21 cellular contexts compared by ENCODE assay signal in the genomic region with DNA sequence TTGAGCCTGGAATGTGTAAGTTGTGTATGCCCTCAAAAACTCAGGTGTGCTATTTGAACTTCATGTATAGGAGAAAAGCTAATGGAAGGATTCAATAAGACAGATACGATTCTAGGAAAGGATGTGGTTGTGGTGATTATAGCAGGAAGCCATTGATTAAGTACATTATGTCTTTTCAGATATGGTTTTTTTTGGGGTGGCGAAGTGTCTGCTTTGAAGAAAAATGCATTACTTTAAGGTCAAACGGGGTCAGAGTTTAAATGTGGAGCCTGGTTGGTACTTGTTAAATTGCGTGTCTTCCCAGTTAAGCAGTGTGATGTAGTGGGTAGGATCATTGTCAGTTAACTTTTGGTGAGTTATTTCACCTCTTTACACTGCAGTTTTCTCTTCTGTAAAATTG. TPM values are rescaled to one million over a fixed set of nuclear protein-coding genes. Genes with fewer than 3 reads are reported as not detected.
DNase-seq lines count a peak whose midpoint lies in the region; ATAC-seq lines count a peak whose summit lies in the region.
"Had no signal": no experiment of that assay in that cellular context is flagged by ENCODE, and none has a peak within 500 bp of the region (broad histone marks: within the 10 kb centered on the region; RNA-seq: fewer than 3 reads in every experiment).

No MANE protein-coding gene starts in this region.

- peaks cover 36% of the 10 kb centered on the region for H3K4me1 Mint-ChIP-seq in activated T-cell treated with anti-CD3 and anti-CD28 coated beads, Interleukin-2, amount 50 U/mL, for 4 hours (ENCODE audit: low read depth)
- H3K4me1 Mint-ChIP-seq in T-helper 2 cell treated with Interferon-gamma antibody and Interleukin-4, amounts not matched to agents 5 μg/mL and 100 μg/mL, for 36 hours (ENCODE audit: low read depth): peaks cover 34% of the 10 kb centered on the region
- peaks cover 46% of the 10 kb centered on the region for H3K4me1 Mint-ChIP-seq in activated naive CD8-positive, alpha-beta T cell treated with anti-CD3 and anti-CD28 coated beads, Interleukin-2, amount 50 U/mL, for 24 hours
- H3K4me1 Mint-ChIP-seq in stimulated activated effector memory CD8-positive, alpha-beta T cell treated with anti-CD3 and anti-CD28 coated beads, Interleukin-12 subunit alpha, Interleukin-12 subunit beta, amount 100 ng/mL, for 72 hours: peaks cover 26% of the 10 kb centered on the region

- H3K4me3 Mint-ChIP-seq in activated T-cell treated with anti-CD3 and anti-CD28 coated beads, Interleukin-2, amount 50 U/mL, for 4 hours: peak overlapping the region; percentile 19
- peak overlapping the region; percentile 80 for H3K4me3 Mint-ChIP-seq in T-helper 2 cell treated with Interferon-gamma antibody and Interleukin-4, amounts not matched to agents 5 μg/mL and 100 μg/mL, for 36 hours
- H3K4me3 Mint-ChIP-seq in activated naive CD8-positive, alpha-beta T cell treated with anti-CD3 and anti-CD28 coated beads, Interleukin-2, amount 50 U/mL, for 24 hours: peak overlapping the region; percentile 52
- peak overlapping the region; percentile 20 for H3K4me3 Mint-ChIP-seq in stimulated activated effector memory CD8-positive, alpha-beta T cell treated with anti-CD3 and anti-CD28 coated beads, Interleukin-12 subunit alpha, Interleukin-12 subunit beta, amount 100 ng/mL, for 72 hours

- DNase-seq in activated T-cell treated with anti-CD3 and anti-CD28 coated beads, Interleukin-2, amount 50 U/mL, for 4 hours: no peak
- no peak for DNase-seq in activated T-cell treated with anti-CD3 and anti-CD28 coated beads, Interleukin-2, amount 50 U/mL, for 1 hour
- DNase-seq in T-helper 2 cell treated with Interferon-gamma antibody and Interleukin-4, amounts not matched to agents 5 μg/mL and 100 μg/mL, for 36 hours (ENCODE audit: low spot score): no peak
- DNase-seq in activated naive CD8-positive, alpha-beta T cell treated with anti-CD3 and anti-CD28 coated beads, Interleukin-2, amount 50 U/mL, for 24 hours: no peak
- DNase-seq in stimulated activated effector memory CD8-positive, alpha-beta T cell treated with anti-CD3 and anti-CD28 coated beads, Interleukin-12 subunit alpha, Interleukin-12 subunit beta, amount 100 ng/mL, for 72 hours (ENCODE audit: low spot score in 2 of 2): no peak
- DNase-seq in NCI-H1436 (lab: John Stamatoyannopoulos, UW): no peak
- DNase-seq: activated gamma-delta T cell treated with Interleukin-2 at 50 U/mL for 16 hours; body of pancreas; C1 segment of cervical spinal cord; colonic mucosa; DMS153; GF-D8; heart right ventricle; left ventricle myocardium inferior; NCI-H187 treated with DMSO at 0.1 percent for 48 hours; NCI-H345; spleen; stimulated activated CD8-positive, alpha-beta memory T cell treated with anti-CD3 and anti-CD28 coated beads, Interleukin-4, amount 100 ng/mL, for 48 hours had no signal

- peak; percentile 42 to 43 for ATAC-seq in activated T-cell treated with anti-CD3 and anti-CD28 coated beads, Interleukin-2, amount 50 U/mL, for 4 hours
- peak; percentile 73 for ATAC-seq in activated naive CD8-positive, alpha-beta T cell treated with anti-CD3 and anti-CD28 coated beads, Interleukin-2, amount 50 U/mL, for 24 hours
- peak; percentile 74 for ATAC-seq in stimulated activated effector memory CD8-positive, alpha-beta T cell treated with anti-CD3 and anti-CD28 coated beads, Interleukin-12 subunit alpha, Interleukin-12 subunit beta, amount 100 ng/mL, for 72 hours
- no peak for ATAC-seq in GM19395 (IDR thresholded peaks at IDR 0.05; ENCODE audit: unreplicated experiment)
- ATAC-seq in HG03045 (IDR thresholded peaks at IDR 0.05; ENCODE audit: unreplicated experiment): no peak
- ATAC-seq: body of pancreas, heart right ventricle, HepG2 had no signal

- H3K36me3 Mint-ChIP-seq in activated T-cell treated with anti-CD3 and anti-CD28 coated beads, Interleukin-2, amount 50 U/mL, for 4 hours (ENCODE audit: insufficient read depth): no peaks in the 10 kb centered on the region
- peaks cover 3% of the 10 kb centered on the region for H3K36me3 Mint-ChIP-seq in T-helper 2 cell treated with Interferon-gamma antibody and Interleukin-4, amounts not matched to agents 5 μg/mL and 100 μg/mL, for 36 hours (ENCODE audit: low read depth)
- H3K36me3 Mint-ChIP-seq in activated naive CD8-positive, alpha-beta T cell treated with anti-CD3 and anti-CD28 coated beads, Interleukin-2, amount 50 U/mL, for 24 hours (ENCODE audit: low read depth): no peaks in the 10 kb centered on the region
- H3K36me3 Mint-ChIP-seq in stimulated activated effector memory CD8-positive, alpha-beta T cell treated with anti-CD3 and anti-CD28 coated beads, Interleukin-12 subunit alpha, Interleukin-12 subunit beta, amount 100 ng/mL, for 72 hours: peaks cover 12% of the 10 kb centered on the region

- H3K27me3 Mint-ChIP-seq in activated T-cell treated with anti-CD3 and anti-CD28 coated beads, Interleukin-2, amount 50 U/mL, for 4 hours (ENCODE audit: low read depth): no peaks in the 10 kb centered on the region
- H3K27me3 Mint-ChIP-seq in T-helper 2 cell treated with Interferon-gamma antibody and Interleukin-4, amounts not matched to agents 5 μg/mL and 100 μg/mL, for 36 hours (ENCODE audit: low read depth): no peaks in the 10 kb centered on the region
- no peaks in the 10 kb centered on the region for H3K27me3 Mint-ChIP-seq in activated naive CD8-positive, alpha-beta T cell treated with anti-CD3 and anti-CD28 coated beads, Interleukin-2, amount 50 U/mL, for 24 hours

- peak overlapping the region; percentile 85 for H3K27ac Mint-ChIP-seq in T-helper 2 cell treated with Interferon-gamma antibody and Interleukin-4, amounts not matched to agents 5 μg/mL and 100 μg/mL, for 36 hours
- H3K27ac Mint-ChIP-seq in activated naive CD8-positive, alpha-beta T cell treated with anti-CD3 and anti-CD28 coated beads, Interleukin-2, amount 50 U/mL, for 24 hours: peak overlapping the region; percentile 76
- peak overlapping the region; percentile 35 for H3K27ac Mint-ChIP-seq in stimulated activated effector memory CD8-positive, alpha-beta T cell treated with anti-CD3 and anti-CD28 coated beads, Interleukin-12 subunit alpha, Interleukin-12 subunit beta, amount 100 ng/mL, for 72 hours

- H3K9me3 Mint-ChIP-seq in activated T-cell treated with anti-CD3 and anti-CD28 coated beads, Interleukin-2, amount 50 U/mL, for 4 hours: no peaks in the 10 kb centered on the region
- no peaks in the 10 kb centered on the region for H3K9me3 Mint-ChIP-seq in T-helper 2 cell treated with Interferon-gamma antibody and Interleukin-4, amounts not matched to agents 5 μg/mL and 100 μg/mL, for 36 hours
- no peaks in the 10 kb centered on the region for H3K9me3 Mint-ChIP-seq in activated naive CD8-positive, alpha-beta T cell treated with anti-CD3 and anti-CD28 coated beads, Interleukin-2, amount 50 U/mL, for 24 hours
- H3K9me3 Mint-ChIP-seq in stimulated activated effector memory CD8-positive, alpha-beta T cell treated with anti-CD3 and anti-CD28 coated beads, Interleukin-12 subunit alpha, Interleukin-12 subunit beta, amount 100 ng/mL, for 72 hours: no peaks in the 10 kb centered on the region

RNA-seq across cellular contexts. Expression of a gene that starts 13.0 kb away (rescaled TPM):
- 100 to 1,000 TPM in 2 of 3 donors, 10 to 100 TPM in 1; 97.2 to 127 (median 121) TPM for total RNA-seq in activated T-cell treated with anti-CD3 and anti-CD28 coated beads, Interleukin-2, amount 50 U/mL, for 4 hours

Comparison
In these comparisons a context has a peak if more than half of its experiments do, and no peak if none do; other contexts are left out.
1. ATAC-seq: peak in activated T-cell treated with anti-CD3 and anti-CD28 coated beads, Interleukin-2, amount 50 U/mL, for 4 hours (2 of 2), activated naive CD8-positive, alpha-beta T cell treated with anti-CD3 and anti-CD28 coated beads, Interleukin-2, amount 50 U/mL, for 24 hours (single experiment) and stimulated activated effector memory CD8-positive, alpha-beta T cell treated with anti-CD3 and anti-CD28 coated beads, Interleukin-12 subunit alpha, Interleukin-12 subunit beta, amount 100 ng/mL, for 72 hours (single experiment); none in GM19395 (single experiment) and HG03045 (single experiment).
2. H3K4me3 Mint-ChIP-seq: peak in every context shown above with its lines; median percentile 80 in T-helper 2 cell treated with Interferon-gamma antibody and Interleukin-4, amounts not matched to agents 5 μg/mL and 100 μg/mL, for 36 hours; 52 in activated naive CD8-positive, alpha-beta T cell treated with anti-CD3 and anti-CD28 coated beads, Interleukin-2, amount 50 U/mL, for 24 hours; 20 in stimulated activated effector memory CD8-positive, alpha-beta T cell treated with anti-CD3 and anti-CD28 coated beads, Interleukin-12 subunit alpha, Interleukin-12 subunit beta, amount 100 ng/mL, for 72 hours; 19 in activated T-cell treated with anti-CD3 and anti-CD28 coated beads, Interleukin-2, amount 50 U/mL, for 4 hours.
3. H3K27ac Mint-ChIP-seq: peak in every context shown above with its lines; median percentile 85 in T-helper 2 cell treated with Interferon-gamma antibody and Interleukin-4, amounts not matched to agents 5 μg/mL and 100 μg/mL, for 36 hours; 76 in activated naive CD8-positive, alpha-beta T cell treated with anti-CD3 and anti-CD28 coated beads, Interleukin-2, amount 50 U/mL, for 24 hours; 35 in stimulated activated effector memory CD8-positive, alpha-beta T cell treated with anti-CD3 and anti-CD28 coated beads, Interleukin-12 subunit alpha, Interleukin-12 subunit beta, amount 100 ng/mL, for 72 hours.